1 cellular context compared by ENCODE assay signal in the genomic region with DNA sequence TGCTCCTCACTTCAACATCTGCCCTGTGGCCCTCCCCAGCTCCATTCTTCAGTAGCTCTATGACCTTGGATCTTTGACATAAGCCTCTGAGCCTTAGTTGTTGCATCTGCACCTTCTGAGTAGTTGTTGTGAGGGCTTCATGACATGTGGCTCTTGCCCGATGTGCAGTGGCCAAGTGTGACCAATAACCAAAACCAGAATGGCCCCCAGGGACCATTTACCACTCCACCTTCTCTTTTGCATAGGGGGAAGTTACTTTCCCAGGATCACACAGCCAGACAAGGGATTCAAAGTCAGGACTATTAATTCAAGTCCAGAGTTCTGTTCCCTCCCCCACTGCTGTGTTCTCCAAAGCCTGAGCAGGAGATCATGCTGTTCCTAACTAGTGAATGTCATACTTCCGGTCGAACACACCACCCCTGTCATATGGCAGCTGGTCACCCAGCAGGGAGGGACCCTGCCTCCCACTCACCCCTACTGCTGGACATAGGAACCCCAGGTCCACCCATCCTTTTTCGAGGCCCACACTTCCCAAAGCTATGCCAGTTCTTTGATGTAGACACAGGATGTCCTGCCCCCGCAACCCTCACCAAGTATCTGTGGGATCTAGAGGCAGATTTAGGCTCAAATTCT.
A peak's percentile ranks its signal among the peaks of the same experiment; 100 is the strongest.
TF ChIP-seq lines count a peak whose summit lies in the region.

No MANE protein-coding gene starts in this region.

TF ChIP-seq in K562, 482 proteins besides CTCF, POLR2A, EP300 and RAD21:
- TF ChIP-seq PML (IDR thresholded peaks at IDR 0.05; ENCODE audit: low read length) (no peak), EGR1 (conservative IDR thresholded peaks at IDR 0.05) (peak; percentile 67), GABPA (tag; conservative IDR thresholded peaks at IDR 0.05; ENCODE audit: low read depth) (peak; percentile 58), BHLHE40 (IDR thresholded peaks at IDR 0.05; ENCODE audit: low read length) (0 out of 2 replicates have a peak, but pooled peaks have one; percentile 10), ZNF584 (CRISPR knock-in tag; IDR thresholded peaks at IDR 0.05; ENCODE audit: low read depth) (0 out of 2 replicates have a peak, but pooled peaks have one; percentile 36), MTF1 (CRISPR knock-in tag; IDR thresholded peaks at IDR 0.05; ENCODE audit: borderline replicate concordance) (no peak), ETV1 (tag; conservative IDR thresholded peaks at IDR 0.05; ENCODE audit: low read depth) (peak; percentile 53; the same call in 1 of the 2 replicates), MEIS2 (IDR thresholded peaks at IDR 0.05; ENCODE audit: partially characterized antibody) (no peak), HDAC2 (IDR thresholded peaks at IDR 0.05) (0 out of 2 replicates have a peak, but pooled peaks have one; percentile 35)
- TF ChIP-seq, protein P1, sequence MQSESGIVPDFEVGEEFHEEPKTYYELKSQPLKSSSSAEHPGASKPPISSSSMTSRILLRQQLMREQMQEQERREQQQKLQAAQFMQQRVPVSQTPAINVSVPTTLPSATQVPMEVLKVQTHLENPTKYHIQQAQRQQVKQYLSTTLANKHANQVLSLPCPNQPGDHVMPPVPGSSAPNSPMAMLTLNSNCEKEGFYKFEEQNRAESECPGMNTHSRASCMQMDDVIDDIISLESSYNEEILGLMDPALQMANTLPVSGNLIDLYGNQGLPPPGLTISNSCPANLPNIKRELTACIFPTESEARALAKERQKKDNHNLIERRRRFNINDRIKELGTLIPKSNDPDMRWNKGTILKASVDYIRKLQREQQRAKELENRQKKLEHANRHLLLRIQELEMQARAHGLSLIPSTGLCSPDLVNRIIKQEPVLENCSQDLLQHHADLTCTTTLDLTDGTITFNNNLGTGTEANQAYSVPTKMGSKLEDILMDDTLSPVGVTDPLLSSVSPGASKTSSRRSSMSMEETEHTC (IDR thresholded peaks at IDR 0.05), result no peak
